Comparison of ENCODE assay signal across 1 cellular context in the genomic region with DNA sequence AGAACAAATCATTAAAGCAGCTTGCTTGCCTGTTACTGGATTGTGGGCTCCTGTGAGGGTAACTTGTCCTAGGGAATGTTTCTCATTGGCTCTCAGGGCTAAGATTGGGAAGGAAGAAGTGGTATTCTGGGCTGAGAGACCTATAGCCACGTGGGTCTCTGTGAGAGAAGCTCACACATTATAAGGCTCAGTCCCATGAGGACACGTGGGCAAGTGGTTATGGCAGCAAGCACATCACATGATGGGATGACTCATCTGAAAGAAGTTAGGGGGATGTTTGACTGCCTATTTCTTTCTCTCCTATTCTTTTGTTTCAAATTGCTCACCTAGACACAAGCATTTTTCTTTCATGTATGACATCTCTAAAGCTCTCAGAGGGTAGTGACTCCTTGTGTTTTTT.
TF ChIP-seq lines count a peak whose summit lies in the region.

No MANE protein-coding gene starts in this region.

TF ChIP-seq in H1, 55 proteins besides CTCF, POLR2A, EP300 and RAD21:
- TF ChIP-seq JUND (IDR thresholded peaks at IDR 0.05; ENCODE audit: low read length): peak; percentile 48; the same call in 1 of the 2 replicates
- TF ChIP-seq, protein P1, sequence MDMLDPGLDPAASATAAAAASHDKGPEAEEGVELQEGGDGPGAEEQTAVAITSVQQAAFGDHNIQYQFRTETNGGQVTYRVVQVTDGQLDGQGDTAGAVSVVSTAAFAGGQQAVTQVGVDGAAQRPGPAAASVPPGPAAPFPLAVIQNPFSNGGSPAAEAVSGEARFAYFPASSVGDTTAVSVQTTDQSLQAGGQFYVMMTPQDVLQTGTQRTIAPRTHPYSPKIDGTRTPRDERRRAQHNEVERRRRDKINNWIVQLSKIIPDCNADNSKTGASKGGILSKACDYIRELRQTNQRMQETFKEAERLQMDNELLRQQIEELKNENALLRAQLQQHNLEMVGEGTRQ (IDR thresholded peaks at IDR 0.05; ENCODE audit: low read length): no peak
